Comparison of ENCODE assay signal across 15 cellular contexts in the genomic region with DNA sequence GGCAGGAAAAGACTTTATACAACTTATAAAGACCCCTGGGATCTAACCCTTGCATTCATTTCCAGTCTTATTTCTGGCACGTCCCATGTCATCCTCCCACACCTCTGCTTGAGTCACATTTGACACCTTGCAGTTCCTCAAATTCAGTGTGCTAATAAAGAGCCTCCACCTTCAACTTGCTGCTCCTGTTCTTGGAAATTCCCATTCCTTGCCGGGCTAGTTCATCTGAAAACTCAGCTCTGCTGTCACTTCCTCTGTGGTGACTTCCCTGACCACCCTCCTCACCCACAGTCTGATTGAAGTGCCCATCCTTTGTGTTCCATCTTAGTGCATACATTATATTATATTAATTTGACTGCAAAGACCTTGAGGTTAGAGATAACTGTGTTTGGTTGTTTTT. TPM values are rescaled to one million over a fixed set of nuclear protein-coding genes. Genes with fewer than 3 reads are reported as not detected.
DNase-seq lines count a peak whose midpoint lies in the region; ATAC-seq, FAIRE-seq and TF ChIP-seq lines count a peak whose summit lies in the region.
"Had no signal": no experiment of that assay in that cellular context is flagged by ENCODE, and none has a peak within 500 bp of the region (broad histone marks: within the 10 kb centered on the region; RNA-seq: fewer than 3 reads in every experiment).

No MANE protein-coding gene starts in this region.

- DNase-seq in CD1c-positive myeloid dendritic cell (ENCODE audit: extremely low spot score), result peak; percentile 85
- peak; percentile 62 for DNase-seq in GM12865 (ENCODE audit: low read depth)
- DNase-seq in activated T-cell treated with anti-CD3 and anti-CD28 coated beads, Interleukin-2, amount 50 U/mL, for 24 hours, result no peak
- DNase-seq in natural killer cell treated with Interleukin-12 subunit alpha and Interleukin-12 subunit beta and Interleukin-15 and Interleukin-18, amount 100 ng/mL, for 72 hours (ENCODE audit: low spot score), result peak; percentile 74
- no peak for DNase-seq in D721Med (ENCODE audit: insufficient read length, low spot score)
- no peak for DNase-seq in NCI-H446 treated with DMSO at 0.1 percent for 48 hours (lab: John Stamatoyannopoulos, UW)
- DNase-seq in cerebellar nuclear complex (lab: John Stamatoyannopoulos, UW), result no peak
- DNase-seq in SKM-1 treated with dmso at 0.1 percent for 144 hours (lab: John Stamatoyannopoulos, UW; ENCODE audit: unreplicated experiment), result no peak
- DNase-seq: GDM1, NCI-H1092 treated with DMSO at 0.1 percent for 48 hours, stomach had no signal

- H3K4me3 ChIP-seq in GM12865 (ENCODE audit: low read depth, low read length), result no peak overlapping the region
- H3K4me3 ChIP-seq: stomach had no signal

- no peaks in the 10 kb centered on the region for H3K9me3 Mint-ChIP-seq in activated T-cell treated with anti-CD3 and anti-CD28 coated beads, Interleukin-2, amount 50 U/mL, for 24 hours
- peaks cover 6% of the 10 kb centered on the region for H3K9me3 Mint-ChIP-seq in natural killer cell treated with Interleukin-12 subunit alpha and Interleukin-12 subunit beta and Interleukin-15 and Interleukin-18, amount 100 ng/mL, for 72 hours
- H3K9me3 Mint-ChIP-seq: CD14-positive monocyte had no signal

- ATAC-seq in natural killer cell treated with Interleukin-12 subunit alpha and Interleukin-12 subunit beta and Interleukin-15 and Interleukin-18, amount 100 ng/mL, for 72 hours, result peak; percentile 83 to 91
- ATAC-seq: SK-N-SH treated with all-trans-retinoic acid at 6 μM for 48 hours had no signal

- TF ChIP-seq CTCF in GM12865 (IDR thresholded peaks at IDR 0.05; ENCODE audit: insufficient read depth, low read depth, low read length, missing control alignments) (no peak), D721Med (IDR thresholded peaks at IDR 0.05; ENCODE audit: insufficient read depth, missing control alignments) (no peak)

- peak overlapping the region; percentile 63 for H3K27ac Mint-ChIP-seq in activated T-cell treated with anti-CD3 and anti-CD28 coated beads, Interleukin-2, amount 50 U/mL, for 24 hours
- H3K27ac Mint-ChIP-seq in natural killer cell treated with Interleukin-12 subunit alpha and Interleukin-12 subunit beta and Interleukin-15 and Interleukin-18, amount 100 ng/mL, for 72 hours, result peak overlapping the region; percentile 35 to 85
- H3K27ac Mint-ChIP-seq: mesothelial cell of epicardium had no signal

- no peaks in the 10 kb centered on the region for H3K27me3 Mint-ChIP-seq in activated T-cell treated with anti-CD3 and anti-CD28 coated beads, Interleukin-2, amount 50 U/mL, for 24 hours
- no peaks in the 10 kb centered on the region for H3K27me3 Mint-ChIP-seq in natural killer cell treated with Interleukin-12 subunit alpha and Interleukin-12 subunit beta and Interleukin-15 and Interleukin-18, amount 100 ng/mL, for 72 hours

- H3K4me1 Mint-ChIP-seq in activated T-cell treated with anti-CD3 and anti-CD28 coated beads, Interleukin-2, amount 50 U/mL, for 24 hours (ENCODE audit: low read depth), result peaks cover 36% of the 10 kb centered on the region
- H3K4me1 Mint-ChIP-seq in natural killer cell treated with Interleukin-12 subunit alpha and Interleukin-12 subunit beta and Interleukin-15 and Interleukin-18, amount 100 ng/mL, for 72 hours (ENCODE audit: low read depth in 2 of 2), result peaks cover 27 to 34% of the 10 kb centered on the region in 2 donors

- no peak for FAIRE-seq in D721Med (lab: Jason Lieb, UNC)
- FAIRE-seq: HTR-8/SVneo had no signal

- H3K4me3 Mint-ChIP-seq in activated T-cell treated with anti-CD3 and anti-CD28 coated beads, Interleukin-2, amount 50 U/mL, for 24 hours, result peak overlapping the region; percentile 11
- H3K4me3 Mint-ChIP-seq in natural killer cell treated with Interleukin-12 subunit alpha and Interleukin-12 subunit beta and Interleukin-15 and Interleukin-18, amount 100 ng/mL, for 72 hours, result peak overlapping the region; percentile 77
- H3K4me3 Mint-ChIP-seq: CD14-positive monocyte, mesothelial cell of epicardium had no signal

- H3K36me3 Mint-ChIP-seq in activated T-cell treated with anti-CD3 and anti-CD28 coated beads, Interleukin-2, amount 50 U/mL, for 24 hours (ENCODE audit: low read depth), result peaks cover 16% of the 10 kb centered on the region
- H3K36me3 Mint-ChIP-seq in natural killer cell treated with Interleukin-12 subunit alpha and Interleukin-12 subunit beta and Interleukin-15 and Interleukin-18, amount 100 ng/mL, for 72 hours, result no peaks in the 10 kb centered on the region

RNA-seq across cellular contexts. Expression of a gene that starts 37.4 kb away (rescaled TPM):
- 100 to 1,000 TPM; 464 to 704 TPM for total RNA-seq in natural killer cell treated with Interleukin-12 subunit alpha and Interleukin-12 subunit beta and Interleukin-15 and Interleukin-18, amount 100 ng/mL, for 72 hours

Comparison
In these comparisons a context has a peak if more than half of its experiments do, and no peak if none do; other contexts are left out.
1. DNase-seq: peak in CD1c-positive myeloid dendritic cell (single experiment), GM12865 (single experiment) and natural killer cell treated with Interleukin-12 subunit alpha and Interleukin-12 subunit beta and Interleukin-15 and Interleukin-18, amount 100 ng/mL, for 72 hours (single experiment); none in activated T-cell treated with anti-CD3 and anti-CD28 coated beads, Interleukin-2, amount 50 U/mL, for 24 hours (single experiment), D721Med (single experiment), NCI-H446 treated with DMSO at 0.1 percent for 48 hours (single experiment), cerebellar nuclear complex (0 of 2) and SKM-1 treated with dmso at 0.1 percent for 144 hours (single experiment).